Comparison of ENCODE assay signal across 8 cellular contexts in genomic region chr19:29724102-29724641, GRCh38. TPM values are rescaled to one million over a fixed set of nuclear protein-coding genes. Genes with fewer than 3 reads are reported as not detected.
A peak's percentile ranks its signal among the peaks of the same experiment; 100 is the strongest.
DNase-seq lines count a peak whose midpoint lies in the region; ATAC-seq and TF ChIP-seq lines count a peak whose summit lies in the region.

No MANE protein-coding gene starts in this region.

- H3K27ac Mint-ChIP-seq in MCF 10A (ENCODE audit: low read depth, unreplicated experiment): no peak overlapping the region

- no peaks in the 10 kb centered on the region for H3K27me3 Mint-ChIP-seq in MCF 10A (ENCODE audit: insufficient read depth, unreplicated experiment)

- H3K36me3 ChIP-seq in breast epithelium: no peaks in the 10 kb centered on the region

- peak; percentile 61 for ATAC-seq in left ventricle myocardium superior

- CTCF ChIA-PET in MCF 10A (lab: Yijun Ruan, JAX): interaction anchor here (0.6 to 4.9 kb wide), 2 partner anchors 8 to 78 kb away, joined by 4 to 39 read pairs; no protein-coding TSS in a partner anchor

- H3K4me3 Mint-ChIP-seq in MCF 10A (ENCODE audit: unreplicated experiment): no peak overlapping the region

- BruUV-seq in MCF 10A (replicated peaks; lab: Mats Ljungman, UMichigan): no TSS peak

- H3K36me3 Mint-ChIP-seq in MCF 10A (ENCODE audit: insufficient read depth, unreplicated experiment): no peaks in the 10 kb centered on the region

- no peaks in the 10 kb centered on the region for H3K9me3 Mint-ChIP-seq in MCF 10A (ENCODE audit: unreplicated experiment)

- peak overlapping the region in 2 of 3 donors; percentile 32 to 45 for H3K4me3 ChIP-seq in breast epithelium

- DNase-seq in breast epithelium (ENCODE audit: low spot score in 2 of 2) (no peak), MCF 10A (ENCODE audit: unreplicated experiment) (no peak), left ventricle myocardium superior (no peak), SIG-M5 (lab: John Stamatoyannopoulos, UW) (no peak), GM13976 (ENCODE audit: low spot score) (no peak), SK-N-DZ (ENCODE audit: low spot score) (no peak)
- peak; percentile 8 for DNase-seq in activated gamma-delta T cell treated with anti-CD3 and anti-CD28 coated beads, Interleukin-2, amount 50 U/mL, for 16 hours (ENCODE audit: low read depth)
- DNase-seq in stimulated activated CD4-positive, alpha-beta T cell treated with anti-CD3 and anti-CD28 coated beads, Interleukin-4, amount 100 ng/mL, for 24 hours: peak; percentile 33

- intact Hi-C loops in breast epithelium (cut with DNase I; ENCODE audit: low total_unique reads) (no loop called here), MCF 10A (cut with micrococcal nuclease) (no loop called here), left ventricle myocardium superior (cut with micrococcal nuclease) (no loop called here)

- POLR2A ChIA-PET in MCF 10A (lab: Yijun Ruan, JAX): no interaction called here

- in situ Hi-C loops in GM13976 (cut with MboI; ENCODE audit: low sequenced_read_pairs, unreplicated experiment): no loop called here

- H3K4me1 Mint-ChIP-seq in MCF 10A (ENCODE audit: insufficient read depth, unreplicated experiment): no peaks in the 10 kb centered on the region

- no peaks in the 10 kb centered on the region for H3K9me3 ChIP-seq in breast epithelium

- no peaks in the 10 kb centered on the region for H3K4me1 ChIP-seq in breast epithelium

- no peak for TF ChIP-seq POLR2A in breast epithelium (IDR thresholded peaks at IDR 0.05)

- peaks cover 0 to 43% of the 10 kb centered on the region in 2 donors for H3K27me3 ChIP-seq in breast epithelium

- no peak overlapping the region for H3K27ac ChIP-seq in breast epithelium

- no peak for TF ChIP-seq CTCF in breast epithelium (IDR thresholded peaks at IDR 0.05)
- no peak for TF ChIP-seq CTCF in MCF 10A (IDR thresholded peaks at IDR 0.05; ENCODE audit: unreplicated experiment)
- TF ChIP-seq CTCF in GM13976 (IDR thresholded peaks at IDR 0.05; ENCODE audit: borderline replicate concordance, control extremely low read depth, extremely low read depth, insufficient read depth, missing control alignments): no peak

RNA-seq across cellular contexts. Expression of gene C19orf12, which starts 9.1 kb away (rescaled TPM):
- total RNA-seq in breast epithelium: 100 to 1,000 TPM in 1 of 3 donors, 10 to 100 TPM in 2; 42.7 to 230 (median 53.7) TPM
- total RNA-seq in MCF 10A (2022): 20.2 and 21.6 TPM in 2 replicates
- total RNA-seq in left ventricle myocardium superior: 57.0 TPM
- polyA plus RNA-seq in SK-N-DZ (2014; cell fraction: cytosol; rRNA removed): 41.4 and 47.5 TPM in 2 replicates
- polyA plus RNA-seq in SK-N-DZ (2014; cell fraction: nucleus; rRNA removed): 30.3 and 31.3 TPM in 2 replicates

RNA-seq across cellular contexts. Expression of gene PLEKHF1, which starts 58.9 kb away (rescaled TPM):
- total RNA-seq in breast epithelium (10 to 100 TPM; 29.8 to 71.4 (median 58.7) TPM), MCF 10A (2022) (2.9 and 9.6 TPM in 2 replicates), left ventricle myocardium superior (44.7 TPM)
- polyA plus RNA-seq in SK-N-DZ (2014; cell fraction: cytosol; rRNA removed): 3.3 and 4.2 TPM in 2 replicates
- polyA plus RNA-seq in SK-N-DZ (2014; cell fraction: nucleus; rRNA removed): 2.6 and 3.7 TPM in 2 replicates

Comparison
In these comparisons a context has a peak if more than half of its experiments do, and no peak if none do; other contexts are left out.
1. DNase-seq: peak in activated gamma-delta T cell treated with anti-CD3 and anti-CD28 coated beads, Interleukin-2, amount 50 U/mL, for 16 hours (single experiment) and stimulated activated CD4-positive, alpha-beta T cell treated with anti-CD3 and anti-CD28 coated beads, Interleukin-4, amount 100 ng/mL, for 24 hours (single experiment); none in breast epithelium (0 of 2), MCF 10A (single experiment), left ventricle myocardium superior (single experiment), SIG-M5 (single experiment), GM13976 (single experiment) and SK-N-DZ (single experiment).